Comparison of ENCODE assay signal across 13 cellular contexts in genomic region chr14:57870686-57871457, GRCh38. TPM values are rescaled to one million over a fixed set of nuclear protein-coding genes. Genes with fewer than 3 reads are reported as not detected.
DNase-seq lines count a peak whose midpoint lies in the region; ATAC-seq, FAIRE-seq and TF ChIP-seq lines count a peak whose summit lies in the region.
"Had no signal": no experiment of that assay in that cellular context is flagged by ENCODE, and none has a peak within 500 bp of the region (broad histone marks: within the 10 kb centered on the region; RNA-seq: fewer than 3 reads in every experiment).

No MANE protein-coding gene starts in this region.

- no peak overlapping the region for H3K4me2 ChIP-seq in GM12878 (ENCODE audit: control insufficient read depth, insufficient read depth)

- H3K36me3 ChIP-seq in GM12878 (ENCODE audit: control insufficient read depth in 2 of 2, insufficient read depth in 2 of 2, low read length in 1 of 2) = no peaks in the 10 kb centered on the region
- H3K36me3 ChIP-seq: SJCRH30 had no signal

- no peaks in the 10 kb centered on the region for H4K20me1 ChIP-seq in GM12878 (ENCODE audit: control insufficient read depth, insufficient read depth)

- TF ChIP-seq POLR2A in GM12878 (IDR thresholded peaks at IDR 0.05; ENCODE audit: low read depth, low read length) = no peak

- POLR2A ChIA-PET in GM12878 (lab: Charles Lee) = no interaction called here

- H3K27me3 ChIP-seq in GM12878 (replicated peaks in 1 of 2; ENCODE audit: control insufficient read depth in 2 of 2, insufficient read depth in 2 of 2, low read length in 1 of 2) = no peaks in the 10 kb centered on the region
- H3K27me3 ChIP-seq: SJCRH30 had no signal

- no peaks in the 10 kb centered on the region for H3K4me1 ChIP-seq in GM12878 (ENCODE audit: control insufficient read depth, insufficient read depth, low read length)
- H3K4me1 ChIP-seq: SJCRH30 had no signal

- DNase-seq in GM12878 (ENCODE audit: low read depth, low spot score) = no peak
- DNase-seq in retina = peak; percentile 6
- DNase-seq in mesenteric fat pad (ENCODE audit: low spot score) = no peak
- DNase-seq in NCI-H345 (lab: John Stamatoyannopoulos, UW) = no peak
- no peak for DNase-seq in RKO (ENCODE audit: low spot score)
- DNase-seq: CD8-positive, alpha-beta memory T cell had no signal

- H3K4me3 ChIP-seq in GM12878 = no peak overlapping the region
- H3K4me3 ChIP-seq: SJCRH30 had no signal

- H2AFZ ChIP-seq in GM12878 (ENCODE audit: control insufficient read depth, low read depth, low read length) = no peak overlapping the region

- intact Hi-C loops in GM12878 (cut with micrococcal nuclease; ENCODE audit: unreplicated experiment) = loop anchor here (1.0 to 2.0 kb wide), 3 partner anchors 179 to 384 kb away; no protein-coding TSS in a partner anchor

- TF ChIP-seq RAD21 in GM12878 (IDR thresholded peaks at IDR 0.05; ENCODE audit: insufficient read depth, low read depth, low read length) = no peak

- ATAC-seq in GM19452 (IDR thresholded peaks at IDR 0.05; ENCODE audit: unreplicated experiment) (peak; percentile 18), HG03354 (IDR thresholded peaks at IDR 0.05; ENCODE audit: poor library complexity, severe bottlenecking, unreplicated experiment) (peak; percentile 29), GM12878 (peak; percentile 40), GM19351 (IDR thresholded peaks at IDR 0.05; ENCODE audit: unreplicated experiment) (no peak)

- no peaks in the 10 kb centered on the region for H3K79me2 ChIP-seq in GM12878 (ENCODE audit: control insufficient read depth, insufficient read depth, low read length)

- BruUV-seq in GM12878 (replicated peaks; lab: Mats Ljungman, UMichigan) = no TSS peak

- no peaks in the 10 kb centered on the region for H3K9me3 ChIP-seq in GM12878 (replicated peaks; ENCODE audit: control insufficient read depth, insufficient read depth, low read length)
- H3K9me3 ChIP-seq: SJCRH30 had no signal

- in situ Hi-C loops in GM12878 (cut with MboI) = no loop called here

- TF ChIP-seq EP300 in GM12878 (IDR thresholded peaks at IDR 0.05; ENCODE audit: borderline replicate concordance in 1 of 2, control insufficient read depth in 1 of 2, low read depth in 2 of 2, low read length in 2 of 2) = no peak

- RAD21 ChIA-PET in GM12878 (lab: Charles Lee; ENCODE audit: unreplicated experiment) = interaction anchor here (0.6 to 3.1 kb wide), 12 partner anchors 14 to 412 kb away, joined by 3 to 23 read pairs (median 4); no protein-coding TSS in a partner anchor

- H3K27ac ChIP-seq in GM12878 (ENCODE audit: control insufficient read depth, insufficient read depth) = no peak overlapping the region
- H3K27ac ChIP-seq: RWPE1, SJCRH30 had no signal

- FAIRE-seq in GM12878 (lab: Jason Lieb, UNC) = no peak

- SMC1A ChIA-PET in GM12878 (lab: Charles Lee; ENCODE audit: uncharacterized antibody, unreplicated experiment) = interaction anchor here (0.7 to 3.0 kb wide), 18 partner anchors 9 to 415 kb away, joined by 3 to 28 read pairs (median 4); no protein-coding TSS in a partner anchor

- no peak for TF ChIP-seq CTCF in GM12878 (IDR thresholded peaks at IDR 0.05 in 2 of 3, conservative IDR thresholded peaks at IDR 0.05 in 1 of 3; ENCODE audit: control insufficient read depth in 2 of 3, extremely low read depth in 1 of 3, insufficient read depth in 1 of 3, low read depth in 3 of 3, low read length in 3 of 3)

- no peak overlapping the region for H3K9ac ChIP-seq in GM12878 (ENCODE audit: control insufficient read depth, insufficient read depth, low read length)

- CTCF ChIA-PET in GM12878 (lab: Yijun Ruan, JAX) = interaction anchor here (0.9 to 5.1 kb wide), 16 partner anchors 15 to 415 kb away, joined by 3 to 66 read pairs (median 10); no protein-coding TSS in a partner anchor

- WGBS in GM12878 (ENCODE audit: insufficient coverage, insufficient replicate concordance, low lambda C conversion rate, missing lambda C conversion rate) = 0% methylated on average over 3 of the region's 3 CpGs

TF ChIP-seq in GM12878, 131 proteins besides CTCF, POLR2A, EP300 and RAD21:
- TF ChIP-seq RAD51 (IDR thresholded peaks at IDR 0.05) = peak; percentile 17; the same call in 1 of the 2 replicates
- 0 out of 4 replicates have a peak, but pooled peaks of 1 of the 2 experiments have one; percentile 6 for TF ChIP-seq BHLHE40 (IDR thresholded peaks at IDR 0.05; ENCODE audit: borderline replicate concordance in 1 of 2, low read depth in 2 of 2, low read length in 1 of 2)
- TF ChIP-seq, protein P1, sequence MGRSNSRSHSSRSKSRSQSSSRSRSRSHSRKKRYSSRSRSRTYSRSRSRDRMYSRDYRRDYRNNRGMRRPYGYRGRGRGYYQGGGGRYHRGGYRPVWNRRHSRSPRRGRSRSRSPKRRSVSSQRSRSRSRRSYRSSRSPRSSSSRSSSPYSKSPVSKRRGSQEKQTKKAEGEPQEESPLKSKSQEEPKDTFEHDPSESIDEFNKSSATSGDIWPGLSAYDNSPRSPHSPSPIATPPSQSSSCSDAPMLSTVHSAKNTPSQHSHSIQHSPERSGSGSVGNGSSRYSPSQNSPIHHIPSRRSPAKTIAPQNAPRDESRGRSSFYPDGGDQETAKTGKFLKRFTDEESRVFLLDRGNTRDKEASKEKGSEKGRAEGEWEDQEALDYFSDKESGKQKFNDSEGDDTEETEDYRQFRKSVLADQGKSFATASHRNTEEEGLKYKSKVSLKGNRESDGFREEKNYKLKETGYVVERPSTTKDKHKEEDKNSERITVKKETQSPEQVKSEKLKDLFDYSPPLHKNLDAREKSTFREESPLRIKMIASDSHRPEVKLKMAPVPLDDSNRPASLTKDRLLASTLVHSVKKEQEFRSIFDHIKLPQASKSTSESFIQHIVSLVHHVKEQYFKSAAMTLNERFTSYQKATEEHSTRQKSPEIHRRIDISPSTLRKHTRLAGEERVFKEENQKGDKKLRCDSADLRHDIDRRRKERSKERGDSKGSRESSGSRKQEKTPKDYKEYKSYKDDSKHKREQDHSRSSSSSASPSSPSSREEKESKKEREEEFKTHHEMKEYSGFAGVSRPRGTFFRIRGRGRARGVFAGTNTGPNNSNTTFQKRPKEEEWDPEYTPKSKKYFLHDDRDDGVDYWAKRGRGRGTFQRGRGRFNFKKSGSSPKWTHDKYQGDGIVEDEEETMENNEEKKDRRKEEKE (IDR thresholded peaks at IDR 0.05) = no peak

RNA-seq across cellular contexts. Expression of gene SLC35F4, which starts 5.0 kb away (rescaled TPM):
- not detected in 2 replicates for total RNA-seq in GM12878 (2013; cell fraction: nucleolus; rRNA removed)
- total RNA-seq in GM12878 (2014; rRNA removed) (not detected in 2 replicates), GM12878 (2014; rRNA removed; fragmentation: Illumina TruSeq; extraction: Trizol) (not detected in 2 replicates), GM12878 (2021) (not detected in 2 replicates), mesenteric fat pad (not detected)
- not detected for polyA plus RNA-seq in GM12878 (2011; ENCODE audit: low read depth)
- polyA plus RNA-seq in GM12878 (2011; rRNA removed) (0.30 and 0.79 TPM in 2 replicates), GM12878 (2014; fragmentation: Illumina TruSeq; extraction: Trizol) (not detected in 2 replicates), GM12878 (2014; fragmentation: Nextera tagmentation; extraction: Ambion mirVana) (under 1 TPM in 1 of 2 experiments, not detected in 1; 0.06 TPM), GM12878 (2014; rRNA removed) (0.04 TPM in 1 of 2 replicates, not detected in the other), GM12878 (2016; fragmentation: Nextera tagmentation; extraction: Ambion mirVana) (not detected)
- polyA plus RNA-seq in GM12878 (2011; cell fraction: cytosol; rRNA removed) = 0.12 and 0.15 TPM in 2 replicates
- 0.51 and 0.57 TPM in 2 replicates for polyA plus RNA-seq in GM12878 (2011; cell fraction: nucleus; rRNA removed)
- polyA plus RNA-seq in GM12878 (2012) = not detected in 2 replicates
- 0.72 TPM in 1 of 2 replicates, not detected in the other for polyA minus RNA-seq in GM12878 (2011; rRNA and poly(A)+ RNA removed)
- polyA minus RNA-seq in GM12878 (2011; cell fraction: cytosol; rRNA and poly(A)+ RNA removed) = not detected in 2 replicates
- polyA minus RNA-seq in GM12878 (2011; cell fraction: nucleus; rRNA and poly(A)+ RNA removed) = 0.48 and 0.97 TPM in 2 replicates
- total RNA-seq: CD8-positive, alpha-beta memory T cell; SJCRH30 had no signal
- polyA plus RNA-seq: AG04450; BJ; CD8-positive, alpha-beta memory T cell had no signal
